Comparison of ENCODE assay signal across 10 cellular contexts in the genomic region with DNA sequence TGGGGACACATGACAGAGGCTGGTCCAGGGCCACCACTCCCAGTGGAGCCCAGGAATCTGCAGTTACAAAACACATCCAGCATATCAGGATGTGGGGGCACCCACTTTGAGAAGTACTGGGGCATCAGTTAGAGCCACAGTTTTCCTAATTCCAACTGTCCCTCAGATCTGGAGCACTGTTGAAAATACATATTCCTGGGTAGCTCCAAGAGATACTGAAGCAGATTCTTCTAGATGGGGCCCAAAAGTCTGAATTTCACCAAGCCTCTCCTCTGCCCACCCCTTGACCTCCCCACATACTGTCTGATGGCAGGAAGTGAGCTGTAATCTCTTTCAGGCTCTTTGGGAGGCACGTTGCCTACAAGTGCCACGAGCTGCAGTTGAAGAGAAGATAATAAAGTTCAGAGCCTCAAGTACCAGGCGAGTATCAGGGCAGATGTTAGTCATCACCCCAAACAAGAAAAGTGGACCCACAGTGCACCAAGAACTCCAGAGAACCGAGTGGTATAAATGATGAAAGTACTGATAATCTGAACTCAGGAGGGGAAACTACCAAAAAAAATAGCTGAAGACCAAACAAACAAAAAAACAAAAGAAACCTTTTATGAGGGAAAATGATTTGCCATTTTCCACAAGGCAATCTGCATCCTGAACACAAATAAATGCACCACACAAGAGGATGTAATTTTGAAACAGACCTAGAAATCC.
A peak's percentile ranks its signal among the peaks of the same experiment; 100 is the strongest.
DNase-seq lines count a peak whose midpoint lies in the region; ATAC-seq and TF ChIP-seq lines count a peak whose summit lies in the region.
"Had no signal": no experiment of that assay in that cellular context is flagged by ENCODE, and none has a peak within 500 bp of the region (broad histone marks: within the 10 kb centered on the region; RNA-seq: fewer than 3 reads in every experiment).

No MANE protein-coding gene starts in this region.

- H3K4me3 Mint-ChIP-seq in activated T-cell treated with anti-CD3 and anti-CD28 coated beads, Interleukin-2, amount 50 U/mL, for 4 hours, result peak overlapping the region; percentile 11
- peak overlapping the region; percentile 33 for H3K4me3 Mint-ChIP-seq in activated CD8-positive, alpha-beta T cell treated with anti-CD3 and anti-CD28 coated beads for 36 hours
- H3K4me3 Mint-ChIP-seq: neural crest cell had no signal

- H3K27ac Mint-ChIP-seq in activated CD8-positive, alpha-beta T cell treated with anti-CD3 and anti-CD28 coated beads for 36 hours, result peak overlapping the region; percentile 87

- H3K36me3 Mint-ChIP-seq in activated T-cell treated with anti-CD3 and anti-CD28 coated beads, Interleukin-2, amount 50 U/mL, for 4 hours (ENCODE audit: insufficient read depth), result no peaks in the 10 kb centered on the region
- H3K36me3 Mint-ChIP-seq in activated CD8-positive, alpha-beta T cell treated with anti-CD3 and anti-CD28 coated beads for 36 hours (ENCODE audit: low read depth), result no peaks in the 10 kb centered on the region

- H3K9me3 Mint-ChIP-seq in activated T-cell treated with anti-CD3 and anti-CD28 coated beads, Interleukin-2, amount 50 U/mL, for 4 hours, result no peaks in the 10 kb centered on the region
- no peaks in the 10 kb centered on the region for H3K9me3 Mint-ChIP-seq in activated CD8-positive, alpha-beta T cell treated with anti-CD3 and anti-CD28 coated beads for 36 hours
- H3K9me3 Mint-ChIP-seq: neural crest cell had no signal

- peaks cover 7% of the 10 kb centered on the region for H3K27me3 Mint-ChIP-seq in activated T-cell treated with anti-CD3 and anti-CD28 coated beads, Interleukin-2, amount 50 U/mL, for 4 hours (ENCODE audit: low read depth)
- peaks cover 19% of the 10 kb centered on the region for H3K27me3 Mint-ChIP-seq in activated CD8-positive, alpha-beta T cell treated with anti-CD3 and anti-CD28 coated beads for 36 hours

- TF ChIP-seq CTCF in activated CD8-positive, alpha-beta T cell treated with anti-CD3 and anti-CD28 coated beads for 36 hours (IDR thresholded peaks at IDR 0.05), result no peak

- CTCF ChIA-PET in activated CD8-positive, alpha-beta T cell treated with anti-CD3 and anti-CD28 coated beads for 36 hours (lab: Charles Lee), result interaction anchor here (1.5 to 1.9 kb wide), 2 partner anchors 74 to 254 kb away, joined by 5 to 6 read pairs; no protein-coding TSS in a partner anchor

- DNase-seq in activated T-cell treated with anti-CD3 and anti-CD28 coated beads, Interleukin-2, amount 50 U/mL, for 4 hours, result no peak
- no peak for DNase-seq in activated T-cell treated with anti-CD3 and anti-CD28 coated beads for 4 hours
- DNase-seq in activated CD8-positive, alpha-beta T cell treated with anti-CD3 and anti-CD28 coated beads for 36 hours, result peak; percentile 38
- peak; percentile 12 for DNase-seq in stimulated activated naive CD8-positive, alpha-beta T cell treated with anti-CD3 and anti-CD28 coated beads, Interleukin-15, Interleukin-2, amounts not matched to agents 100 U/mL and 50 U/mL, for 24 hours
- DNase-seq in iPS-NIHi7 (ENCODE audit: extremely low spot score), result no peak
- DNase-seq in DMS53 treated with DMSO at 0.1 percent for 48 hours (lab: John Stamatoyannopoulos, UW; ENCODE audit: unreplicated experiment), result no peak
- DNase-seq: stimulated activated naive CD4-positive, alpha-beta T cell treated with Interleukin-2 at 50 U/mL for 16 hours had no signal

- intact Hi-C loops in activated CD8-positive, alpha-beta T cell treated with anti-CD3 and anti-CD28 coated beads for 36 hours (cut with micrococcal nuclease), result loop anchor here (10.0 kb wide), 1 partner anchor 96 kb away; a partner anchor contains a TSS

- ATAC-seq in activated T-cell treated with anti-CD3 and anti-CD28 coated beads, Interleukin-2, amount 50 U/mL, for 4 hours, result peak; percentile 46 to 50
- ATAC-seq in HG03159 (IDR thresholded peaks at IDR 0.05; ENCODE audit: unreplicated experiment), result peak; percentile 49
- ATAC-seq in activated CD8-positive, alpha-beta T cell treated with anti-CD3 and anti-CD28 coated beads for 36 hours, result peak; percentile 78
- peak; percentile 73 for ATAC-seq in stimulated activated naive CD8-positive, alpha-beta T cell treated with anti-CD3 and anti-CD28 coated beads, Interleukin-15, Interleukin-2, amounts not matched to agents 100 U/mL and 50 U/mL, for 24 hours
- no peak for ATAC-seq in HG03095 (IDR thresholded peaks at IDR 0.05; ENCODE audit: unreplicated experiment)

- H3K4me1 Mint-ChIP-seq in activated T-cell treated with anti-CD3 and anti-CD28 coated beads, Interleukin-2, amount 50 U/mL, for 4 hours (ENCODE audit: low read depth), result peaks cover 8% of the 10 kb centered on the region
- peaks cover 19% of the 10 kb centered on the region for H3K4me1 Mint-ChIP-seq in activated CD8-positive, alpha-beta T cell treated with anti-CD3 and anti-CD28 coated beads for 36 hours (ENCODE audit: low read depth)

- POLR2A ChIA-PET in activated CD8-positive, alpha-beta T cell treated with anti-CD3 and anti-CD28 coated beads for 36 hours (lab: Charles Lee), result no interaction called here

Comparison
In these comparisons a context has a peak if more than half of its experiments do, and no peak if none do; other contexts are left out.
1. DNase-seq: peak in activated CD8-positive, alpha-beta T cell treated with anti-CD3 and anti-CD28 coated beads for 36 hours (single experiment) and stimulated activated naive CD8-positive, alpha-beta T cell treated with anti-CD3 and anti-CD28 coated beads, Interleukin-15, Interleukin-2, amounts not matched to agents 100 U/mL and 50 U/mL, for 24 hours (single experiment); none in activated T-cell treated with anti-CD3 and anti-CD28 coated beads, Interleukin-2, amount 50 U/mL, for 4 hours (single experiment), activated T-cell treated with anti-CD3 and anti-CD28 coated beads for 4 hours (single experiment), iPS-NIHi7 (single experiment) and DMS53 treated with DMSO at 0.1 percent for 48 hours (single experiment).